ENCODE assay signal across 9 cellular contexts in the genomic region with DNA sequence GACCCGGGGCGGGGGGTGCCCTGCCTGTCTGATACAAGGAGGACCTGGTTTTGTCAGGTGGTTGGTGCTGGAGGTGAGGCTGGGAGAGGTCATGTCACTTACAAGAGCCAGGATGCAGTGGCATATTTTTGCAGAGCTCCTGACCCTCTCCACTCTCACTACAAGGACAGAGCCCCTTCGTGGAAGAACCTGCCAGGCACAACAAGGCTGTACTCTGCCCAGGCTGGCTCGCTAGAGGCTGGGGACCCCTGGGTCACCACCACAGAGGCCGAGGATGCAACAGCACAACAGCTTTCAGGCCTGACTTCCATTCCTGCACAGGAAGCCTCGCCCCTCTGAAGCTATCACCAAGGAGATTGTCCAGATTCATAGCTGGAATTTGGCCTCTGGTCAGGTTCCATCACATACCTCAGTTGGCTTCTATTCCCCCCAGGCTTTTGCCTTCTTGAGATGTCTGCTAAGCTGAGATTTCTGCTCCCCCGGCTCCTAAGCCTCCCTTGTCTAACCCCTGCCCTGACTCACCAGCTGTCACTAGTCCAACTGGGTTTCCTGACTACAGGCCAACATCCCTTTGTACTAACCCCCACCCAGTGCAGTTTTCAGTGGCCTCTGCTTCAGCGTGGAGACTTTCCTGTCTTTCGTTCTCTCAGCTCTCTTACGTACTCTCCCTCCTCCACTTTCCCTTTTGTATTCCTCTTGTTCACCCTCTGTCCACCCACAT.
DNase-seq lines count a peak whose midpoint lies in the region; TF ChIP-seq lines count a peak whose summit lies in the region.
"Had no signal": no experiment of that assay in that cellular context is flagged by ENCODE, and none has a peak within 500 bp of the region (broad histone marks: within the 10 kb centered on the region; RNA-seq: fewer than 3 reads in every experiment).

No MANE protein-coding gene starts in this region.

- H4K8ac ChIP-seq in mesendoderm (ENCODE audit: low read depth, low read length), result no peak overlapping the region

- no peaks in the 10 kb centered on the region for H3K79me1 ChIP-seq in mesendoderm (ENCODE audit: low read length)

- H3K9me3 Mint-ChIP-seq in activated CD4-positive, alpha-beta T cell treated with anti-CD3 and anti-CD28 coated beads, Interleukin-2, amount 10 ng/mL, durations not matched to agents 7 days and 5 days, result no peaks in the 10 kb centered on the region

- no peak overlapping the region for H2BK5ac ChIP-seq in mesendoderm (ENCODE audit: low read length)

- no peaks in the 10 kb centered on the region for H3K79me2 ChIP-seq in mesendoderm (ENCODE audit: control insufficient read depth, insufficient read depth, low read length)

- H3K56ac ChIP-seq in mesendoderm (ENCODE audit: low read length), result no peak overlapping the region

- H3K4me1 Mint-ChIP-seq in activated CD4-positive, alpha-beta T cell treated with anti-CD3 and anti-CD28 coated beads, Interleukin-2, amount 10 ng/mL, durations not matched to agents 7 days and 5 days, result no peaks in the 10 kb centered on the region

- H3K23ac ChIP-seq in mesendoderm (ENCODE audit: low read length), result no peak overlapping the region

- H3K36me3 Mint-ChIP-seq in activated CD4-positive, alpha-beta T cell treated with anti-CD3 and anti-CD28 coated beads, Interleukin-2, amount 10 ng/mL, durations not matched to agents 7 days and 5 days (ENCODE audit: low read depth), result no peaks in the 10 kb centered on the region

- H2BK120ac ChIP-seq in mesendoderm (ENCODE audit: low read depth, low read length), result no peak overlapping the region

- POLR2A ChIA-PET in activated CD4-positive, alpha-beta T cell treated with anti-CD3 and anti-CD28 coated beads, Interleukin-2, amount 10 ng/mL, durations not matched to agents 7 days and 5 days (lab: Charles Lee), result no interaction called here

- H4K5ac ChIP-seq in mesendoderm (ENCODE audit: low read length), result no peak overlapping the region

- no peak overlapping the region for H3K9ac ChIP-seq in mesendoderm (ENCODE audit: low read length)

- no peak overlapping the region for H2BK15ac ChIP-seq in mesendoderm (replicated peaks; ENCODE audit: low read depth)

- CTCF ChIA-PET in activated CD4-positive, alpha-beta T cell treated with anti-CD3 and anti-CD28 coated beads, Interleukin-2, amount 10 ng/mL, durations not matched to agents 7 days and 5 days (lab: Charles Lee), result interaction anchor here (0.6 to 1.3 kb wide), 7 partner anchors 12 to 407 kb away, joined by 3 to 6 read pairs (median 4); no protein-coding TSS in a partner anchor

- H3K9me3 ChIP-seq in MG63 (no peaks in the 10 kb centered on the region), transverse colon (no peaks in the 10 kb centered on the region)

- H3K4me3 Mint-ChIP-seq in activated CD4-positive, alpha-beta T cell treated with anti-CD3 and anti-CD28 coated beads, Interleukin-2, amount 10 ng/mL, durations not matched to agents 7 days and 5 days, result no peak overlapping the region

- H3K27me3 Mint-ChIP-seq in activated CD4-positive, alpha-beta T cell treated with anti-CD3 and anti-CD28 coated beads, Interleukin-2, amount 10 ng/mL, durations not matched to agents 7 days and 5 days, result no peaks in the 10 kb centered on the region

- no peak overlapping the region for H3K4ac ChIP-seq in mesendoderm (ENCODE audit: low read depth, low read length)

- no peak overlapping the region for H3K27ac ChIP-seq in mesendoderm (ENCODE audit: low read depth, low read length)
- H3K27ac ChIP-seq in transverse colon, result peak overlapping the region; percentile 30 to 77 (median 68)

- H3K4me3 ChIP-seq in MG63 (no peak overlapping the region), mesendoderm (ENCODE audit: low read length) (no peak overlapping the region), transverse colon (no peak overlapping the region)

- no peak for TF ChIP-seq EP300 in transverse colon (IDR thresholded peaks at IDR 0.05; ENCODE audit: low read depth)

- no peak for TF ChIP-seq CTCF in transverse colon (IDR thresholded peaks at IDR 0.05)

- DNase-seq in MG63 (peak; percentile 90), epidermal melanocyte (ENCODE audit: insufficient read length, low spot score) (peak; percentile 51), mesendoderm (peak; percentile 24), transverse colon (peak; percentile 66), NCI-H1436 (lab: John Stamatoyannopoulos, UW) (no peak), GF-D8 (lab: John Stamatoyannopoulos, UW) (no peak)
- no peak for DNase-seq in stimulated activated CD4-positive, alpha-beta T cell treated with anti-CD3 and anti-CD28 coated beads, Interleukin-4, amount 100 ng/mL, for 1 hour
- no peak for DNase-seq in activated CD4-positive, alpha-beta T cell treated with anti-CD3 and anti-CD28 coated beads, Interleukin-2, amount 10 ng/mL, durations not matched to agents 7 days and 5 days
- DNase-seq: NCI-H2171 had no signal

- in situ Hi-C loops in transverse colon (cut with MboI; ENCODE audit: low pct_ligation_motif_present in 1 of 4, low pct_unique_long_range_greater_than_20kb in 1 of 4, low sequenced_read_pairs in 3 of 4), result no loop called here

- H3K27ac Mint-ChIP-seq in activated CD4-positive, alpha-beta T cell treated with anti-CD3 and anti-CD28 coated beads, Interleukin-2, amount 10 ng/mL, durations not matched to agents 7 days and 5 days, result no peak overlapping the region

- no peak overlapping the region for H3K18ac ChIP-seq in mesendoderm (ENCODE audit: low read length)

- intact Hi-C loops in transverse colon (cut with DNase I; ENCODE audit: low total_unique reads), result no loop called here

- no peak overlapping the region for H3K4me2 ChIP-seq in mesendoderm (ENCODE audit: low read length)

- no CpG with 5 or more reads among the region's 10 CpGs for WGBS in mesendoderm (ENCODE audit: extremely low coverage, insufficient coverage, low lambda C conversion rate)
- 32 to 60% methylated on average over 4 to 9 of the region's 10 CpGs for WGBS in transverse colon (ENCODE audit: low coverage in 1 of 2), 2 donors

- TF ChIP-seq POLR2A in transverse colon (IDR thresholded peaks at IDR 0.05), result no peak

- H3K4me1 ChIP-seq in mesendoderm (ENCODE audit: control insufficient read depth, low read depth, low read length), result peaks cover 2% of the 10 kb centered on the region
- peaks cover 12 to 26% (median 21%) of the 10 kb centered on the region in 4 donors for H3K4me1 ChIP-seq in transverse colon

- no peaks in the 10 kb centered on the region for H3K27me3 ChIP-seq in MG63
- no peaks in the 10 kb centered on the region for H3K27me3 ChIP-seq in mesendoderm (ENCODE audit: insufficient read depth, low read length, poor library complexity)
- H3K27me3 ChIP-seq in transverse colon, result no peaks in the 10 kb centered on the region

- H3K36me3 ChIP-seq in MG63 (peaks cover 17% of the 10 kb centered on the region), mesendoderm (ENCODE audit: control insufficient read depth, insufficient read depth, low read length) (no peaks in the 10 kb centered on the region), transverse colon (no peaks in the 10 kb centered on the region)

- no peak overlapping the region for H2AK5ac ChIP-seq in mesendoderm (ENCODE audit: low read length)

Comparison
In these comparisons a context has a peak if more than half of its experiments do, and no peak if none do; other contexts are left out.
1. DNase-seq: peak in MG63 (single experiment), epidermal melanocyte (single experiment), mesendoderm (single experiment) and transverse colon (single experiment); none in NCI-H1436 (single experiment), GF-D8 (single experiment), stimulated activated CD4-positive, alpha-beta T cell treated with anti-CD3 and anti-CD28 coated beads, Interleukin-4, amount 100 ng/mL, for 1 hour (single experiment) and activated CD4-positive, alpha-beta T cell treated with anti-CD3 and anti-CD28 coated beads, Interleukin-2, amount 10 ng/mL, durations not matched to agents 7 days and 5 days (single experiment).